In the genomic region with DNA sequence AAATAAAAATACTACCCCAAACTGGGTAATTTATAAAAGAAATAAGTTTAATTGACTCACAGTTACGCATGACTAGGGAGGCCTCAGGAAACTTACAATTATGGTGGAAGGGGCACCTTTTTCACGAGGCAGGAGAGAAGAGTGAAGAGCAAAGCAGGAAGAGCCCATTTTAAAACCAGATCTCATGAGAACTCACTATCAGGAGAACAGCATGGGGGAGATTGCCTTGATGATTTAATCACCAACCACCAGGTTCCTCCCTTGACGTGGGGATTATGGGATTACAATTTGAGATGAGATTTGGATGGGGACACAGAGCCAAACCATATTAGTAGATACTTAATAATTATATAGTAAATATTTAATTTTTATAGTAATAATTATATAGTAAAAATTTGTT, we compare ENCODE assay signal across 17 cellular contexts.
"Had no signal": no experiment of that assay in that cellular context is flagged by ENCODE, and none has a peak within 500 bp of the region (broad histone marks: within the 10 kb centered on the region; RNA-seq: fewer than 3 reads in every experiment).

No MANE protein-coding gene starts in this region.

- H3K36me3 ChIP-seq: colonic mucosa, thyroid gland had no signal

- H3K27me3 Mint-ChIP-seq: activated naive CD4-positive, alpha-beta T cell treated with anti-CD3 and anti-CD28 coated beads, Interleukin-2, amount 50 U/mL, for 24 hours; naive thymus-derived CD4-positive, alpha-beta T cell; stimulated activated naive B cell treated with anti-CD40 and anti-IgM and Interleukin-4, amounts not matched to agents 10 μg/mL and 1 μg/mL and 100 μg/mL, for 72 hours; T-helper 17 cell had no signal

- H3K4me3 ChIP-seq: colonic mucosa, left lung, mucosa of descending colon, sigmoid colon, thyroid gland had no signal

- H2AFZ ChIP-seq: parathyroid adenoma had no signal

- H3K9me3 ChIP-seq: colonic mucosa, thyroid gland had no signal

- H3K27ac ChIP-seq: colonic mucosa, parathyroid adenoma, sigmoid colon, thyroid gland had no signal

- FAIRE-seq: frontal cortex, kidney had no signal

- H3K27me3 ChIP-seq: colonic mucosa, left lung, sigmoid colon, thyroid gland had no signal

- ATAC-seq: mucosa of descending colon; naive thymus-derived CD4-positive, alpha-beta T cell; stimulated activated naive B cell treated with anti-CD40 and anti-IgM and Interleukin-4, amounts not matched to agents 10 μg/mL and 1 μg/mL and 100 μg/mL, for 72 hours; T-helper 17 cell had no signal

- H3K4me1 ChIP-seq: colonic mucosa, left lung, parathyroid adenoma, sigmoid colon had no signal

- H3K9me3 Mint-ChIP-seq: activated naive CD4-positive, alpha-beta T cell treated with anti-CD3 and anti-CD28 coated beads, Interleukin-2, amount 50 U/mL, for 24 hours had no signal

- H3K4me3 Mint-ChIP-seq: activated naive CD4-positive, alpha-beta T cell treated with anti-CD3 and anti-CD28 coated beads, Interleukin-2, amount 50 U/mL, for 24 hours; naive thymus-derived CD4-positive, alpha-beta T cell; stimulated activated naive B cell treated with anti-CD40 and anti-IgM and Interleukin-4, amounts not matched to agents 10 μg/mL and 1 μg/mL and 100 μg/mL, for 72 hours; T-helper 17 cell had no signal

- DNase-seq: activated CD4-positive, alpha-beta T cell treated with anti-CD3 and anti-CD28 coated beads, Interleukin-2, amount 50 U/mL, for 48 hours; activated gamma-delta T cell; amniotic stem cell; caudate nucleus; kidney; naive thymus-derived CD4-positive, alpha-beta T cell; stimulated activated CD4-positive, alpha-beta T cell treated with anti-CD3 and anti-CD28 coated beads, Interleukin-4, amount 100 ng/mL, for 4 hours; stimulated activated naive B cell treated with anti-CD40 and anti-IgM and Interleukin-4, amounts not matched to agents 10 μg/mL and 1 μg/mL and 100 μg/mL, for 72 hours; T-helper 17 cell; thyroid gland had no signal

- H3K27ac Mint-ChIP-seq: activated naive CD4-positive, alpha-beta T cell treated with anti-CD3 and anti-CD28 coated beads, Interleukin-2, amount 50 U/mL, for 24 hours; stimulated activated naive B cell treated with anti-CD40 and anti-IgM and Interleukin-4, amounts not matched to agents 10 μg/mL and 1 μg/mL and 100 μg/mL, for 72 hours; T-helper 17 cell had no signal
